Comparison of ENCODE assay signal across 8 cellular contexts in genomic region chr6:69867075-69867911, GRCh38. TPM values are rescaled to one million over a fixed set of nuclear protein-coding genes. Genes with fewer than 3 reads are reported as not detected.
DNase-seq lines count a peak whose midpoint lies in the region; ATAC-seq and TF ChIP-seq lines count a peak whose summit lies in the region.

No MANE protein-coding gene starts in this region.

- under 1% methylated on average over 72 of the region's 82 CpGs for WGBS in prostate gland

- H3K27ac ChIP-seq in prostate gland, result peak overlapping the region; percentile 11 to 34
- H3K27ac ChIP-seq in vagina, result no peak overlapping the region

- H3K27me3 ChIP-seq in prostate gland (replicated peaks; ENCODE audit: insufficient read depth) (no peaks in the 10 kb centered on the region), vagina (no peaks in the 10 kb centered on the region)

- TF ChIP-seq CTCF in prostate gland (IDR thresholded peaks at IDR 0.05) (peak in 1 of 4 experiments; percentile 20), vagina (IDR thresholded peaks at IDR 0.05) (no peak)

- DNase-seq in CD1c-positive myeloid dendritic cell (ENCODE audit: extremely low spot score) (peak; percentile 62), RPMI8226 (peak; percentile 75), cardiac septum (ENCODE audit: low spot score) (peak; percentile 79), prostate gland (ENCODE audit: low spot score) (peak; percentile 22), vagina (ENCODE audit: extremely low spot score in 2 of 2) (no peak)
- peak; percentile 15 to 55 (median 20) for DNase-seq in activated naive CD4-positive, alpha-beta T cell (lab: John Stamatoyannopoulos, UW)

- H3K36me3 ChIP-seq in prostate gland (no peaks in the 10 kb centered on the region), vagina (no peaks in the 10 kb centered on the region)

- no peak for TF ChIP-seq POLR2A in prostate gland (IDR thresholded peaks at IDR 0.05)
- no peak for TF ChIP-seq POLR2A in vagina (IDR thresholded peaks at IDR 0.05)

- peak; percentile 71 for ATAC-seq in GM19328 (IDR thresholded peaks at IDR 0.05; ENCODE audit: unreplicated experiment)
- peak; percentile 49 for ATAC-seq in HG03457 (IDR thresholded peaks at IDR 0.05; ENCODE audit: unreplicated experiment)

- H3K4me3 ChIP-seq in prostate gland (peak overlapping the region; percentile 42 to 43), vagina (peak overlapping the region; percentile 52 to 69)

- H3K4me1 ChIP-seq in prostate gland (replicated peaks) (no peaks in the 10 kb centered on the region), vagina (peaks cover 11% of the 10 kb centered on the region)

- H3K9me3 ChIP-seq in prostate gland (no peaks in the 10 kb centered on the region), vagina (no peaks in the 10 kb centered on the region)

- intact Hi-C loops in cardiac septum (cut with DNase I), result loop anchor here (5.0 kb wide), 1 partner anchor 70 kb away; the partner anchor contains the start of gene LMBRD1
- intact Hi-C loops in prostate gland (cut with DNase I), result no loop called here
- intact Hi-C loops in vagina (cut with DNase I), result no loop called here

RNA-seq across cellular contexts. Expression of gene COL19A1, which starts 0.9 kb away (rescaled TPM):
- total RNA-seq in cardiac septum, result 3.3 TPM
- under 1 TPM; 0.14 to 0.45 TPM for total RNA-seq in prostate gland
- total RNA-seq in vagina, result 0.49 TPM

Comparison
In these comparisons a context has a peak if more than half of its experiments do, and no peak if none do; other contexts are left out.
1. DNase-seq: peak in CD1c-positive myeloid dendritic cell (single experiment), RPMI8226 (single experiment), activated naive CD4-positive, alpha-beta T cell (4 of 4), cardiac septum (single experiment) and prostate gland (single experiment); none in vagina (0 of 2).